17 cellular contexts compared by ENCODE assay signal in genomic region chr2:12498286-12498685, GRCh38.
DNase-seq lines count a peak whose midpoint lies in the region; ATAC-seq and TF ChIP-seq lines count a peak whose summit lies in the region.
"Had no signal": no experiment of that assay in that cellular context is flagged by ENCODE, and none has a peak within 500 bp of the region (broad histone marks: within the 10 kb centered on the region; RNA-seq: fewer than 3 reads in every experiment).

No MANE protein-coding gene starts in this region.

- H3K4me1 ChIP-seq in breast epithelium (no peaks in the 10 kb centered on the region), tibial artery (no peaks in the 10 kb centered on the region)
- H3K4me1 ChIP-seq: right lobe of liver had no signal

- H3K4me1 Mint-ChIP-seq in MCF 10A (ENCODE audit: insufficient read depth, unreplicated experiment) = peaks cover 18% of the 10 kb centered on the region
- H3K4me1 Mint-ChIP-seq in immature natural killer cell = peaks cover 73 to 79% of the 10 kb centered on the region in 2 donors

- TF ChIP-seq CTCF in MCF 10A (IDR thresholded peaks at IDR 0.05; ENCODE audit: unreplicated experiment) = no peak
- no peak for TF ChIP-seq CTCF in breast epithelium (IDR thresholded peaks at IDR 0.05)
- TF ChIP-seq CTCF in tibial artery (IDR thresholded peaks at IDR 0.05) = no peak

- H3K36me3 ChIP-seq in breast epithelium (no peaks in the 10 kb centered on the region), tibial artery (no peaks in the 10 kb centered on the region)
- H3K36me3 ChIP-seq: adrenal gland, right lobe of liver had no signal

- intact Hi-C loops in MCF 10A (cut with micrococcal nuclease) = no loop called here
- intact Hi-C loops in breast epithelium (cut with DNase I; ENCODE audit: low total_unique reads) = no loop called here
- intact Hi-C loops in tibial artery (cut with DNase I; ENCODE audit: low total_unique reads) = no loop called here

- DNase-seq in MCF 10A (ENCODE audit: unreplicated experiment) (no peak), breast epithelium (ENCODE audit: low spot score in 2 of 2) (no peak), immature natural killer cell (no peak), nucleus accumbens (lab: John Stamatoyannopoulos, UW) (no peak), tibial artery (no peak), cortex of kidney (lab: John Stamatoyannopoulos, UW) (no peak)
- DNase-seq: activated T-cell treated with anti-CD3 and anti-CD28 coated beads, Interleukin-2, amount 50 U/mL, for 1 hour; adrenal gland; hippocampal formation; kidney glomerular epithelial cell; MM.1S; NCI-H187 treated with DMSO at 0.1 percent for 48 hours; NCI-H446 treated with DMSO at 0.1 percent for 48 hours; right lobe of liver; SHP77; T-helper 9 cell had no signal

- H3K4me3 ChIP-seq in breast epithelium (no peak overlapping the region), tibial artery (no peak overlapping the region)
- H3K4me3 ChIP-seq: adrenal gland, right lobe of liver had no signal

- no peaks in the 10 kb centered on the region for H3K27me3 Mint-ChIP-seq in MCF 10A (ENCODE audit: insufficient read depth, unreplicated experiment)
- H3K27me3 Mint-ChIP-seq in immature natural killer cell (ENCODE audit: low read depth in 3 of 3) = peaks cover 0 to 2% (median 1%) of the 10 kb centered on the region in 3 donors

- no peak overlapping the region for H3K4me3 Mint-ChIP-seq in MCF 10A (ENCODE audit: unreplicated experiment)
- H3K4me3 Mint-ChIP-seq in immature natural killer cell = peak overlapping the region in 4 of 5 donors; percentile 6 to 66 (median 63)

- H3K27me3 ChIP-seq in breast epithelium (no peaks in the 10 kb centered on the region), tibial artery (no peaks in the 10 kb centered on the region)
- H3K27me3 ChIP-seq: adrenal gland, right lobe of liver had no signal

- H3K27ac Mint-ChIP-seq in MCF 10A (ENCODE audit: low read depth, unreplicated experiment) (peak overlapping the region; percentile 37), immature natural killer cell (peak overlapping the region; percentile 60 to 91 (median 78))

- H3K27ac ChIP-seq in breast epithelium (no peak overlapping the region), tibial artery (no peak overlapping the region)
- H3K27ac ChIP-seq: adrenal gland, right lobe of liver had no signal

- H3K9me3 Mint-ChIP-seq in MCF 10A (ENCODE audit: unreplicated experiment) = no peaks in the 10 kb centered on the region
- no peaks in the 10 kb centered on the region for H3K9me3 Mint-ChIP-seq in immature natural killer cell

- H3K9me3 ChIP-seq in breast epithelium (no peaks in the 10 kb centered on the region), tibial artery (no peaks in the 10 kb centered on the region)
- H3K9me3 ChIP-seq: adrenal gland, right lobe of liver had no signal

- peak; percentile 55 for ATAC-seq in SK-N-SH treated with all-trans-retinoic acid at 6 μM for 48 hours
- ATAC-seq: right lobe of liver had no signal

- POLR2A ChIA-PET in MCF 10A (lab: Yijun Ruan, JAX) = interaction anchor here (1.5 kb wide), 1 partner anchor 12 kb away, joined by 4 read pairs; no protein-coding TSS in a partner anchor

- no peaks in the 10 kb centered on the region for H3K36me3 Mint-ChIP-seq in MCF 10A (ENCODE audit: insufficient read depth, unreplicated experiment)
- H3K36me3 Mint-ChIP-seq in immature natural killer cell = peaks cover 0 to 1% (median 0%) of the 10 kb centered on the region in 3 donors

- BruUV-seq in MCF 10A (replicated peaks; lab: Mats Ljungman, UMichigan) = no TSS peak

- CTCF ChIA-PET in MCF 10A (lab: Yijun Ruan, JAX) = no interaction called here

- no peak for TF ChIP-seq POLR2A in breast epithelium (IDR thresholded peaks at IDR 0.05)

TF ChIP-seq in SK-N-SH treated with all-trans-retinoic acid at 6 μM for 48 hours, 23 proteins besides CTCF, POLR2A, EP300 and RAD21:
- TF ChIP-seq ZC3H10 (CRISPR knock-in tag; IDR thresholded peaks at IDR 0.05) (no peak), RARB (CRISPR knock-in tag; IDR thresholded peaks at IDR 0.05) (no peak), ZFP30 (CRISPR knock-in tag; IDR thresholded peaks at IDR 0.05) (no peak), ZNF8 (CRISPR knock-in tag; IDR thresholded peaks at IDR 0.05) (no peak), OSR1 (CRISPR knock-in tag; IDR thresholded peaks at IDR 0.05) (no peak), PATZ1 (CRISPR knock-in tag; IDR thresholded peaks at IDR 0.05; ENCODE audit: borderline replicate concordance) (no peak), TCF4 (CRISPR knock-in tag; IDR thresholded peaks at IDR 0.05; ENCODE audit: borderline replicate concordance) (no peak), CSRNP3 (CRISPR knock-in tag; IDR thresholded peaks at IDR 0.05) (no peak), PPARA (CRISPR knock-in tag; IDR thresholded peaks at IDR 0.05; ENCODE audit: borderline replicate concordance) (no peak), ISL1 (CRISPR knock-in tag; IDR thresholded peaks at IDR 0.05) (no peak), ARNTL (CRISPR knock-in tag; IDR thresholded peaks at IDR 0.05; ENCODE audit: borderline replicate concordance, low read depth) (no peak), TOX (CRISPR knock-in tag; IDR thresholded peaks at IDR 0.05; ENCODE audit: borderline replicate concordance) (no peak), ZFP3 (CRISPR knock-in tag; IDR thresholded peaks at IDR 0.05) (no peak), BACH2 (CRISPR knock-in tag; IDR thresholded peaks at IDR 0.05; ENCODE audit: borderline replicate concordance) (no peak), ZNF565 (CRISPR knock-in tag; conservative IDR thresholded peaks at IDR 0.05; ENCODE audit: low read depth) (no peak)
- TF ChIP-seq, protein P1, sequence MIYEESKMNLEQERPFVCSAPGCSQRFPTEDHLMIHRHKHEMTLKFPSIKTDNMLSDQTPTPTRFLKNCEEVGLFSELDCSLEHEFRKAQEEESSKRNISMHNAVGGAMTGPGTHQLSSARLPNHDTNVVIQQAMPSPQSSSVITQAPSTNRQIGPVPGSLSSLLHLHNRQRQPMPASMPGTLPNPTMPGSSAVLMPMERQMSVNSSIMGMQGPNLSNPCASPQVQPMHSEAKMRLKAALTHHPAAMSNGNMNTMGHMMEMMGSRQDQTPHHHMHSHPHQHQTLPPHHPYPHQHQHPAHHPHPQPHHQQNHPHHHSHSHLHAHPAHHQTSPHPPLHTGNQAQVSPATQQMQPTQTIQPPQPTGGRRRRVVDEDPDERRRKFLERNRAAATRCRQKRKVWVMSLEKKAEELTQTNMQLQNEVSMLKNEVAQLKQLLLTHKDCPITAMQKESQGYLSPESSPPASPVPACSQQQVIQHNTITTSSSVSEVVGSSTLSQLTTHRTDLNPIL (CRISPR knock-in tag; IDR thresholded peaks at IDR 0.05; ENCODE audit: low read depth) = no peak
- TF ChIP-seq, protein P2, sequence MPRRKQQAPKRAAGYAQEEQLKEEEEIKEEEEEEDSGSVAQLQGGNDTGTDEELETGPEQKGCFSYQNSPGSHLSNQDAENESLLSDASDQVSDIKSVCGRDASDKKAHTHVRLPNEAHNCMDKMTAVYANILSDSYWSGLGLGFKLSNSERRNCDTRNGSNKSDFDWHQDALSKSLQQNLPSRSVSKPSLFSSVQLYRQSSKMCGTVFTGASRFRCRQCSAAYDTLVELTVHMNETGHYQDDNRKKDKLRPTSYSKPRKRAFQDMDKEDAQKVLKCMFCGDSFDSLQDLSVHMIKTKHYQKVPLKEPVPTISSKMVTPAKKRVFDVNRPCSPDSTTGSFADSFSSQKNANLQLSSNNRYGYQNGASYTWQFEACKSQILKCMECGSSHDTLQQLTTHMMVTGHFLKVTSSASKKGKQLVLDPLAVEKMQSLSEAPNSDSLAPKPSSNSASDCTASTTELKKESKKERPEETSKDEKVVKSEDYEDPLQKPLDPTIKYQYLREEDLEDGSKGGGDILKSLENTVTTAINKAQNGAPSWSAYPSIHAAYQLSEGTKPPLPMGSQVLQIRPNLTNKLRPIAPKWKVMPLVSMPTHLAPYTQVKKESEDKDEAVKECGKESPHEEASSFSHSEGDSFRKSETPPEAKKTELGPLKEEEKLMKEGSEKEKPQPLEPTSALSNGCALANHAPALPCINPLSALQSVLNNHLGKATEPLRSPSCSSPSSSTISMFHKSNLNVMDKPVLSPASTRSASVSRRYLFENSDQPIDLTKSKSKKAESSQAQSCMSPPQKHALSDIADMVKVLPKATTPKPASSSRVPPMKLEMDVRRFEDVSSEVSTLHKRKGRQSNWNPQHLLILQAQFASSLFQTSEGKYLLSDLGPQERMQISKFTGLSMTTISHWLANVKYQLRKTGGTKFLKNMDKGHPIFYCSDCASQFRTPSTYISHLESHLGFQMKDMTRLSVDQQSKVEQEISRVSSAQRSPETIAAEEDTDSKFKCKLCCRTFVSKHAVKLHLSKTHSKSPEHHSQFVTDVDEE (CRISPR knock-in tag; IDR thresholded peaks at IDR 0.05) = no peak
